Comparison of ENCODE assay signal across 11 cellular contexts in genomic region chr9:114323849-114324248, GRCh38. TPM values are rescaled to one million over a fixed set of nuclear protein-coding genes. Genes with fewer than 3 reads are reported as not detected.
"Had no signal": no experiment of that assay in that cellular context is flagged by ENCODE, and none has a peak within 500 bp of the region (broad histone marks: within the 10 kb centered on the region; RNA-seq: fewer than 3 reads in every experiment).

No MANE protein-coding gene starts in this region.

RNA-seq across cellular contexts. Expression of gene ORM1, which starts 1.0 kb away (rescaled TPM):
- total RNA-seq: renal cortical epithelial cell, testis, transverse colon, vagina had no signal
- polyA plus RNA-seq: naive thymus-derived CD4-positive, alpha-beta T cell; neural cell had no signal

RNA-seq across cellular contexts. Expression of gene ORM2, which starts 5.8 kb away (rescaled TPM):
- total RNA-seq: naive thymus-derived CD4-positive, alpha-beta T cell; natural killer cell; psoas muscle; renal cortical epithelial cell; right cardiac atrium; sciatic nerve; transverse colon; ureter; vagina had no signal
- polyA plus RNA-seq: naive thymus-derived CD4-positive, alpha-beta T cell; neural cell had no signal
